8 cellular contexts compared by ENCODE assay signal in the genomic region with DNA sequence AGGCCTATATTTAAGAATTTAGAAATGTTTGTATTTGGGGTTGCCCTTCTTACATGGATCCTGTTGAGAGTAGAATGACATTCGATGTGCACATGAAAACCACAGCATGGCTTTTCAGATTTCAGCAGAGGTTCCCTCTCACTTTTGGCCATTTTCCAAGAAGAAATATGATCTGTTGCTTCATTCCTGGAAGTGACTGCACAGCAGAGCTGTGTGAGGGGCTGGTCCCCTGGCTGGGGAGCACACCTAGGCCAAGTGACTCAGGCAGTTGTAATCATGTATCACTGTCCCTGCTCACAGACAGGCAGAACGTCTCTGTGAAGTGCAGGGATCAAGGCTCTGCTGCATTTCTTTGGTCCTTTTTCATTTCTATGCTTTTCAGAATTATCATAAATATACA. TPM values are rescaled to one million over a fixed set of nuclear protein-coding genes. Genes with fewer than 3 reads are reported as not detected.
DNase-seq lines count a peak whose midpoint lies in the region; ATAC-seq and TF ChIP-seq lines count a peak whose summit lies in the region.
"Had no signal": no experiment of that assay in that cellular context is flagged by ENCODE, and none has a peak within 500 bp of the region (broad histone marks: within the 10 kb centered on the region; RNA-seq: fewer than 3 reads in every experiment).

No MANE protein-coding gene starts in this region.

- peak overlapping the region in 3 of 4 donors; percentile 41 to 57 (median 55) for H3K27ac ChIP-seq in gastrocnemius medialis

- H3K4me3 ChIP-seq in gastrocnemius medialis, result no peak overlapping the region
- H3K4me3 ChIP-seq: lung had no signal

- peak; percentile 85 to 97 for ATAC-seq in gastrocnemius medialis
- no peak for ATAC-seq in GM21360 (IDR thresholded peaks at IDR 0.05; ENCODE audit: unreplicated experiment)
- no peak for ATAC-seq in GM18519 (IDR thresholded peaks at IDR 0.05; ENCODE audit: low FRiP score, unreplicated experiment)
- ATAC-seq in HG02642 (IDR thresholded peaks at IDR 0.05; ENCODE audit: poor library complexity, unreplicated experiment), result no peak

- no peaks in the 10 kb centered on the region for H3K27me3 ChIP-seq in gastrocnemius medialis

- H3K4me1 ChIP-seq in gastrocnemius medialis, result peaks cover 13 to 20% of the 10 kb centered on the region in 2 donors

- H3K36me3 Mint-ChIP-seq in HFFc6 (ENCODE audit: low read depth), result peaks cover 13% of the 10 kb centered on the region

- peak overlapping the region; percentile 17; the same call in 1 of the 2 replicates for H3K27ac Mint-ChIP-seq in HFFc6

- H3K4me1 Mint-ChIP-seq in HFFc6 (ENCODE audit: low read depth), result peaks cover 24% of the 10 kb centered on the region

- in situ Hi-C loops in gastrocnemius medialis (cut with MboI; ENCODE audit: low sequenced_read_pairs in 4 of 4), result no loop called here

- peak; percentile 68 for DNase-seq in HFFc6
- DNase-seq in NCI-H2227 treated with DMSO at 0.1 percent for 48 hours (lab: John Stamatoyannopoulos, UW), result peak; percentile 6
- DNase-seq in dermis blood vessel endothelial cell, result peak; percentile 50
- peak; percentile 29 to 69 for DNase-seq in gastrocnemius medialis

- no peak for TF ChIP-seq POLR2A in gastrocnemius medialis (IDR thresholded peaks at IDR 0.05)

- H3K9me3 ChIP-seq in gastrocnemius medialis, result no peaks in the 10 kb centered on the region

- no peak overlapping the region for H3K4me3 Mint-ChIP-seq in HFFc6

- intact Hi-C loops in gastrocnemius medialis (cut with DNase I; ENCODE audit: low total_unique reads), result no loop called here

- H3K27me3 Mint-ChIP-seq in HFFc6 (ENCODE audit: insufficient read depth), result no peaks in the 10 kb centered on the region; the same call in 1 of the 2 replicates

- TF ChIP-seq CTCF in HFFc6 (IDR thresholded peaks at IDR 0.05), result no peak
- no peak for TF ChIP-seq CTCF in gastrocnemius medialis (IDR thresholded peaks at IDR 0.05 in 4 of 5, conservative IDR thresholded peaks at IDR 0.05 in 1 of 5)

- H3K9me3 Mint-ChIP-seq in HFFc6, result no peaks in the 10 kb centered on the region

- H3K36me3 ChIP-seq in gastrocnemius medialis, result peaks cover 0 to 69% of the 10 kb centered on the region in 2 donors

RNA-seq across cellular contexts. Expression of a gene that starts 32.3 kb away (rescaled TPM):
- under 1 TPM in 4 of 6 experiments, not detected in 2; 0.09 to 0.19 (median 0.13) TPM for total RNA-seq in HFFc6 (2021; fragmentation: NEBNext Ultra II Directional; extraction: Animal tissue kit (Norgen Biotek cat#: 25700))
- total RNA-seq in dermis blood vessel endothelial cell (under 0.01 TPM in 1 of 2 replicates, not detected in the other), gastrocnemius medialis (10 to 100 TPM; 17.3 to 49.6 (median 34.5) TPM)

RNA-seq across cellular contexts. Expression of a gene that starts 39.3 kb away (rescaled TPM):
- total RNA-seq in HFFc6 (2021; fragmentation: NEBNext Ultra II Directional; extraction: Animal tissue kit (Norgen Biotek cat#: 25700)), result 10 to 100 TPM; 17.0 to 23.0 (median 20.6) TPM
- total RNA-seq in dermis blood vessel endothelial cell, result 19.7 and 20.1 TPM in 2 replicates
- total RNA-seq in gastrocnemius medialis, result 10 to 100 TPM; 21.5 to 46.5 (median 27.4) TPM

Comparison
In these comparisons a context has a peak if more than half of its experiments do, and no peak if none do; other contexts are left out.
1. DNase-seq: peak in every context shown above with its lines; median percentile 68 in HFFc6; 50 in dermis blood vessel endothelial cell; 49 in gastrocnemius medialis; 6 in NCI-H2227 treated with DMSO at 0.1 percent for 48 hours.
2. ATAC-seq: peak in gastrocnemius medialis (2 of 2); none in GM21360 (single experiment), GM18519 (single experiment) and HG02642 (single experiment).
3. RNA of a gene that starts 32.3 kb away (total RNA-seq): 17.3 to 49.6 TPM in gastrocnemius medialis; 0.09 to 0.19 TPM in HFFc6 and under 0.01 TPM in dermis blood vessel endothelial cell; every median in the first group is over 10 times any median in the second.